In the genomic region with DNA sequence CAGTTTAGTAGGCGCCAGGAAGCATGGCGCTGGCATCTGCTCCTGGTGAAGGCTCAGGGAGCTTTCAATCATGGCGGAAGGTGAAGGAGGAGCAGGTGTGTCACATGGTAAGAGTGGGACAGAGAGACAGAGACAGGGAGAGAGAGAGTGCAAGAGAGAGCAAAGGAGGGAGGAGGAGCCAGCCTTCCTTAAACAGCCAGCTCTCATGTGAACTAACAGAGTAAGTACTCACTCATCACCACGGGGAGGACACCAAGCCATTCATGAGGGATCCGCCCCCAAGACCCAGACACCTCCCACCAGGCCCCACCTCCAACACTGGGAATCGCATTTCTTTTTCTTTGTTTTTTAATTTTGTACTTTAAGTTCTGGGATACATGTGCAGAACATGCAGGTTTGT, we compare ENCODE assay signal across 14 cellular contexts.
A peak's percentile ranks its signal among the peaks of the same experiment; 100 is the strongest.
DNase-seq lines count a peak whose midpoint lies in the region; FAIRE-seq and TF ChIP-seq lines count a peak whose summit lies in the region.
"Had no signal": no experiment of that assay in that cellular context is flagged by ENCODE, and none has a peak within 500 bp of the region (broad histone marks: within the 10 kb centered on the region; RNA-seq: fewer than 3 reads in every experiment).

No MANE protein-coding gene starts in this region.

- H3K4me3 ChIP-seq in fibroblast of mammary gland (ENCODE audit: control insufficient read depth, low read depth, low read length): no peak overlapping the region
- H3K4me3 ChIP-seq: BLaER1 treated with 17β-estradiol and CSF1 and Interleukin-3, amounts not matched to agents 10 nM and 100 nM; HAP-1 had no signal

- no peak for FAIRE-seq in D721Med (lab: Jason Lieb, UNC)
- FAIRE-seq: GM19239 had no signal

- no peak for TF ChIP-seq CTCF in fibroblast of mammary gland (conservative IDR thresholded peaks at IDR 0.05; ENCODE audit: control insufficient read depth, insufficient read depth, low read depth, low read length)
- TF ChIP-seq CTCF in D721Med (IDR thresholded peaks at IDR 0.05; ENCODE audit: insufficient read depth, missing control alignments): no peak

- peak; percentile 32 for DNase-seq in activated CD8-positive, alpha-beta memory T cell treated with anti-CD3 and anti-CD28 coated beads, Interleukin-2, amount 50 U/mL, for 48 hours
- DNase-seq in activated CD8-positive, alpha-beta memory T cell treated with anti-CD3 and anti-CD28 coated beads, Interleukin-2, amount 50 U/mL, for 4 hours: no peak
- DNase-seq in NCI-H69 (lab: John Stamatoyannopoulos, UW) (peak; percentile 9), fibroblast of mammary gland (ENCODE audit: low read depth) (peak; percentile 8), amniotic stem cell (lab: John Stamatoyannopoulos, UW) (no peak), D721Med (ENCODE audit: insufficient read length, low spot score) (no peak)
- no peak for DNase-seq in activated T-cell treated with anti-CD3 and anti-CD28 coated beads, Interleukin-2, amount 50 U/mL, for 1 hour
- no peak for DNase-seq in stimulated activated CD4-positive, alpha-beta T cell treated with anti-CD3 and anti-CD28 coated beads, Interleukin-4, amount 100 ng/mL, for 1 hour
- DNase-seq: KG1, NCI-H1048, NCI-H510A treated with DMSO at 0.1 percent for 48 hours had no signal

Comparison
In these comparisons a context has a peak if more than half of its experiments do, and no peak if none do; other contexts are left out.
1. DNase-seq: peak in activated CD8-positive, alpha-beta memory T cell treated with anti-CD3 and anti-CD28 coated beads, Interleukin-2, amount 50 U/mL, for 48 hours (single experiment), NCI-H69 (single experiment) and fibroblast of mammary gland (single experiment); none in activated CD8-positive, alpha-beta memory T cell treated with anti-CD3 and anti-CD28 coated beads, Interleukin-2, amount 50 U/mL, for 4 hours (single experiment), activated T-cell treated with anti-CD3 and anti-CD28 coated beads, Interleukin-2, amount 50 U/mL, for 1 hour (single experiment), stimulated activated CD4-positive, alpha-beta T cell treated with anti-CD3 and anti-CD28 coated beads, Interleukin-4, amount 100 ng/mL, for 1 hour (single experiment), amniotic stem cell (single experiment) and D721Med (single experiment).